ENCODE assay signal across 10 cellular contexts in the genomic region with DNA sequence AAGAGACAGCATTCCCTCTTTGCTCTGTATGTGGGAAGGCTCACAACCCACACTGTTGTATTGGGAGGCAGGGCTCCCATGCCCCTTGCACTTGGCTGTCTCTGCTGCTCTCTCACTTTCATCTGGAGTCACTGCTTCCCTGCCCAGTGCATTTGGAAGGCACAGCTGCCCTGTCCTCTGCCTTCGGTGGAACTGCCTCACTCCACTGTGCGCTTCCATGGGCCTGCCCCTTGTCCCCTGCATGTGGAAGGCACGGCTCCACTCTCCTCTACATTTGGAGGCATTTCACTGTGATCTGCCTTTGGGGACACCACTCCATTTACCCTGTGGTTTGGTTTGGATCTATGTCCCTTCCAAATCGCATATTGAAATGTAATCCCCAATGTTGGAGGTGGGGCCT. TPM values are rescaled to one million over a fixed set of nuclear protein-coding genes. Genes with fewer than 3 reads are reported as not detected.
"Had no signal": no experiment of that assay in that cellular context is flagged by ENCODE, and none has a peak within 500 bp of the region (broad histone marks: within the 10 kb centered on the region; RNA-seq: fewer than 3 reads in every experiment).

No MANE protein-coding gene starts in this region.

- DNase-seq: activated CD8-positive, alpha-beta memory T cell treated with anti-CD3 and anti-CD28 coated beads, Interleukin-2, amount 50 U/mL, for 48 hours; activated naive CD4-positive, alpha-beta T cell treated with anti-CD3 and anti-CD28 coated beads, Interleukin-2, amount 50 U/mL, for 16 hours; heart right ventricle; left lung; mesendoderm; transverse colon had no signal

- FAIRE-seq: endothelial cell of umbilical vein, frontal cortex, islet of Langerhans had no signal

RNA-seq across cellular contexts. Expression of gene KCNIP3, which starts 32.0 kb away (rescaled TPM):
- total RNA-seq: T-helper 2 cell treated with Interferon-gamma antibody and Interleukin-4, amounts not matched to agents 100 ng/mL and 5 ng/mL, for 36 hours had no signal
